17 cellular contexts compared by ENCODE assay signal in genomic region chr3:52026016-52026415, GRCh38. TPM values are rescaled to one million over a fixed set of nuclear protein-coding genes. Genes with fewer than 3 reads are reported as not detected.
DNase-seq lines count a peak whose midpoint lies in the region; ATAC-seq and TF ChIP-seq lines count a peak whose summit lies in the region.
"Had no signal": no experiment of that assay in that cellular context is flagged by ENCODE, and none has a peak within 500 bp of the region (broad histone marks: within the 10 kb centered on the region; RNA-seq: fewer than 3 reads in every experiment).

No MANE protein-coding gene starts in this region.

- TF ChIP-seq CTCF in BE2C (IDR thresholded peaks at IDR 0.05; ENCODE audit: low read depth, low read length) = no peak
- no peak for TF ChIP-seq CTCF in ascending aorta (IDR thresholded peaks at IDR 0.05)
- TF ChIP-seq CTCF in testis (IDR thresholded peaks at IDR 0.05) = no peak

- no peak for TF ChIP-seq POLR2A in testis (IDR thresholded peaks at IDR 0.05)

- ATAC-seq in HG03442 (IDR thresholded peaks at IDR 0.05; ENCODE audit: unreplicated experiment) = no peak
- ATAC-seq: A549; activated T-cell treated with anti-CD3 and anti-CD28 coated beads, Interleukin-2, amount 50 U/mL, for 72 hours; left colon had no signal

- H3K36me3 ChIP-seq in BE2C = no peaks in the 10 kb centered on the region; the same call in 1 of the 2 replicates
- no peaks in the 10 kb centered on the region for H3K36me3 ChIP-seq in ascending aorta
- no peaks in the 10 kb centered on the region for H3K36me3 ChIP-seq in testis (ENCODE audit: low read depth, missing control alignments)
- H3K36me3 ChIP-seq: esophagus squamous epithelium, HAP-1 had no signal

- H3K27ac ChIP-seq in ascending aorta (peak overlapping the region; percentile 14 to 96), testis (no peak overlapping the region)
- H3K27ac ChIP-seq: A549, esophagus squamous epithelium had no signal

- H3K4me1 ChIP-seq in BE2C (peaks cover 38% of the 10 kb centered on the region), ascending aorta (peaks cover 18 to 43% of the 10 kb centered on the region in 2 donors), testis (peaks cover 41% of the 10 kb centered on the region)
- H3K4me1 ChIP-seq: A549, HAP-1 had no signal

- no peaks in the 10 kb centered on the region for H3K27me3 ChIP-seq in BE2C
- H3K27me3 ChIP-seq in ascending aorta = no peaks in the 10 kb centered on the region
- H3K27me3 ChIP-seq in testis = no peaks in the 10 kb centered on the region
- H3K27me3 ChIP-seq: esophagus squamous epithelium had no signal

- no peak for DNase-seq in BE2C
- DNase-seq in NCI-H1694 (lab: John Stamatoyannopoulos, UW) = peak; percentile 58
- no peak for DNase-seq in ascending aorta (ENCODE audit: low spot score in 2 of 2)
- peak; percentile 76 for DNase-seq in myocyte (ENCODE audit: low read depth)
- DNase-seq in stimulated activated CD4-positive, alpha-beta T cell treated with anti-CD3 and anti-CD28 coated beads, Interleukin-2, amount 100 ng/mL, for 48 hours = no peak
- no peak for DNase-seq in testis
- no peak for DNase-seq in iPS-NIHi11 (ENCODE audit: low spot score)
- DNase-seq: activated T-cell treated with anti-CD3 and anti-CD28 coated beads, Interleukin-2, amount 50 U/mL, for 72 hours; DMS79 treated with DMSO at 0.1 percent for 48 hours; effector CD8-positive, alpha-beta T cell; esophagus squamous epithelium; left colon; NCI-H1048; NCI-H510A had no signal

- intact Hi-C loops in ascending aorta (cut with DNase I) = no loop called here
- intact Hi-C loops in testis (cut with DNase I; ENCODE audit: low total_unique reads) = no loop called here

- WGBS in testis, 2 donors = 49 to 55% methylated on average over 3 of the region's 3 CpGs

- peak overlapping the region; percentile 66 for H3K4me3 ChIP-seq in BE2C (ENCODE audit: low read depth, low read length)
- H3K4me3 ChIP-seq in ascending aorta = no peak overlapping the region
- H3K4me3 ChIP-seq in testis = no peak overlapping the region
- H3K4me3 ChIP-seq: A549, esophagus squamous epithelium, HAP-1 had no signal

- H3K9me3 ChIP-seq in BE2C (no peaks in the 10 kb centered on the region), ascending aorta (no peaks in the 10 kb centered on the region), testis (no peaks in the 10 kb centered on the region)
- H3K9me3 ChIP-seq: A549, esophagus squamous epithelium, HAP-1 had no signal

RNA-seq across cellular contexts. Expression of gene RPL29, which starts 30.3 kb away (rescaled TPM):
- polyA plus RNA-seq in BE2C (2012; ENCODE audit: insufficient read depth, insufficient read length, low read depth) = 1,880 TPM
- total RNA-seq in ascending aorta (1,224 TPM), myocyte (1,456 and 1,610 TPM in 2 replicates), testis (100 to 1,000 TPM; 491 to 999 TPM)
- 1,322 TPM for polyA plus RNA-seq in myocyte (2012)
- 965 TPM for polyA plus RNA-seq in testis (ENCODE audit: insufficient read depth, low read depth, low replicate concordance)

RNA-seq across cellular contexts. Expression of gene DUSP7, which starts 30.4 kb away (rescaled TPM):
- polyA plus RNA-seq in BE2C (2012; ENCODE audit: insufficient read depth, insufficient read length, low read depth) = 56.0 TPM
- 76.5 TPM for total RNA-seq in ascending aorta
- total RNA-seq in myocyte = 8.9 and 12.3 TPM in 2 replicates
- 10.9 TPM for polyA plus RNA-seq in myocyte (2012)
- total RNA-seq in testis = 10 to 100 TPM; 40.6 to 48.8 TPM
- polyA plus RNA-seq in testis (ENCODE audit: insufficient read depth, low read depth, low replicate concordance) = 25.1 TPM

RNA-seq across cellular contexts. Expression of gene ACY1, which starts 42.7 kb away (rescaled TPM):
- 18.6 TPM for polyA plus RNA-seq in BE2C (2012; ENCODE audit: insufficient read depth, insufficient read length, low read depth)
- 94.0 TPM for total RNA-seq in ascending aorta
- total RNA-seq in myocyte = 44.5 and 52.9 TPM in 2 replicates
- polyA plus RNA-seq in myocyte (2012) = 54.4 TPM
- total RNA-seq in testis = 10 to 100 TPM; 16.0 to 17.1 TPM
- polyA plus RNA-seq in testis (ENCODE audit: insufficient read depth, low read depth, low replicate concordance) = 26.7 TPM

RNA-seq across cellular contexts. Expression of gene ABHD14A, which starts 51.2 kb away (rescaled TPM):
- polyA plus RNA-seq in BE2C (2012; ENCODE audit: insufficient read depth, insufficient read length, low read depth) = 49.5 TPM
- total RNA-seq in ascending aorta = 37.4 TPM
- 20.6 and 38.8 TPM in 2 replicates for total RNA-seq in myocyte
- polyA plus RNA-seq in myocyte (2012) = 18.7 TPM
- total RNA-seq in testis = 10 to 100 TPM; 38.9 to 51.6 TPM
- 27.7 TPM for polyA plus RNA-seq in testis (ENCODE audit: insufficient read depth, low read depth, low replicate concordance)

RNA-seq across cellular contexts. Expression of gene ABHD14B, which starts 52.2 kb away (rescaled TPM):
- polyA plus RNA-seq in BE2C (2012; ENCODE audit: insufficient read depth, insufficient read length, low read depth) = 33.3 TPM
- total RNA-seq in ascending aorta = 46.1 TPM
- 31.6 and 32.5 TPM in 2 replicates for total RNA-seq in myocyte
- 55.8 TPM for polyA plus RNA-seq in myocyte (2012)
- total RNA-seq in testis = 10 to 100 TPM; 26.7 to 27.1 TPM
- polyA plus RNA-seq in testis (ENCODE audit: insufficient read depth, low read depth, low replicate concordance) = 26.0 TPM

Comparison
In these comparisons a context has a peak if more than half of its experiments do, and no peak if none do; other contexts are left out.
1. DNase-seq: peak in NCI-H1694 (single experiment) and myocyte (single experiment); none in BE2C (single experiment), ascending aorta (0 of 2), stimulated activated CD4-positive, alpha-beta T cell treated with anti-CD3 and anti-CD28 coated beads, Interleukin-2, amount 100 ng/mL, for 48 hours (0 of 2), testis (single experiment) and iPS-NIHi11 (single experiment).
2. H3K27ac ChIP-seq: peak in ascending aorta (2 of 2); none in testis (0 of 2).